10 cellular contexts compared by ENCODE assay signal in genomic region chr6:42140051-42140450, GRCh38. TPM values are rescaled to one million over a fixed set of nuclear protein-coding genes. Genes with fewer than 3 reads are reported as not detected.
DNase-seq lines count a peak whose midpoint lies in the region; ATAC-seq, FAIRE-seq and TF ChIP-seq lines count a peak whose summit lies in the region.
"Had no signal": no experiment of that assay in that cellular context is flagged by ENCODE, and none has a peak within 500 bp of the region (broad histone marks: within the 10 kb centered on the region; RNA-seq: fewer than 3 reads in every experiment).

No MANE protein-coding gene starts in this region.

- H3K27me3 ChIP-seq in BLaER1 treated with 17β-estradiol and CSF1 and Interleukin-3, amounts not matched to agents 10 nM and 100 nM = peaks cover 37 to 53% (median 46%) of the 10 kb centered on the region in 11 experiments
- H3K27me3 ChIP-seq in MG63 (no peaks in the 10 kb centered on the region), K562 (ENCODE audit: control insufficient read depth in 2 of 2, insufficient read depth in 2 of 2, low read length in 2 of 2) (no peaks in the 10 kb centered on the region), muscle layer of duodenum (ENCODE audit: low read depth, low read length) (no peaks in the 10 kb centered on the region)

- intact Hi-C loops in K562 (cut with micrococcal nuclease) = no loop called here

- ATAC-seq in K562 = no peak
- no peak for ATAC-seq in GM21367 (IDR thresholded peaks at IDR 0.05; ENCODE audit: unreplicated experiment)
- no peak for ATAC-seq in HG03432 (IDR thresholded peaks at IDR 0.05; ENCODE audit: unreplicated experiment)

- DNase-seq in MG63 (peak; percentile 32), K562 (ENCODE audit: extremely low read depth in 1 of 4, low spot score in 3 of 4) (no peak), mesenteric fat pad (ENCODE audit: low spot score) (no peak), D341Med (ENCODE audit: low spot score) (no peak)

- in situ Hi-C loops in K562 (cut with MboI) = no loop called here

- H3K9me1 ChIP-seq in K562 (ENCODE audit: control insufficient read depth, insufficient read depth, low read length) = no peaks in the 10 kb centered on the region

- POLR2A ChIA-PET in K562 (lab: Yijun Ruan, JAX) = interaction anchor here (0.9 to 2.2 kb wide), 2 partner anchors 11 to 33 kb away, joined by 3 to 18 read pairs; no protein-coding TSS in a partner anchor

- no peaks in the 10 kb centered on the region for H3K79me2 ChIP-seq in K562 (ENCODE audit: control insufficient read depth, insufficient read depth, low read length)

- H3K4me3 ChIP-seq in BLaER1 treated with 17β-estradiol and CSF1 and Interleukin-3, amounts not matched to agents 10 nM and 100 nM = no peak overlapping the region
- no peak overlapping the region for H3K4me3 ChIP-seq in MG63
- H3K4me3 ChIP-seq in K562 = no peak overlapping the region
- H3K4me3 ChIP-seq in muscle layer of duodenum (ENCODE audit: low read depth in 1 of 2, low read length in 2 of 2) = peak overlapping the region in 1 of 2 donors; percentile 63

- H4K20me1 ChIP-seq in BLaER1 treated with 17β-estradiol and CSF1 and Interleukin-3, amounts not matched to agents 10 nM and 100 nM = peaks cover 0 to 16% (median 0%) of the 10 kb centered on the region in 11 experiments; a peak in 3 of 22 replicates
- H4K20me1 ChIP-seq in K562 (replicated peaks; ENCODE audit: control insufficient read depth, insufficient read depth, low read length) = no peaks in the 10 kb centered on the region

- peak overlapping the region; percentile 7 to 64 (median 34); a peak in 18 of 22 replicates for H3K4me2 ChIP-seq in BLaER1 treated with 17β-estradiol and CSF1 and Interleukin-3, amounts not matched to agents 10 nM and 100 nM
- H3K4me2 ChIP-seq in K562 (ENCODE audit: insufficient read depth, low read length) = no peak overlapping the region

- 56% methylated on average over 5 of the region's 5 CpGs for WGBS in K562 (ENCODE audit: insufficient coverage, low coverage, missing lambda C conversion rate)

- BruUV-seq in K562 (replicated peaks; lab: Mats Ljungman, UMichigan) = no TSS peak

- no peak for TF ChIP-seq RAD21 in K562 (CRISPR knock-in tag; conservative IDR thresholded peaks at IDR 0.05 in 1 of 2, IDR thresholded peaks at IDR 0.05 in 1 of 2)

- TF ChIP-seq EP300 in K562 (IDR thresholded peaks at IDR 0.05; ENCODE audit: low read length) = no peak

- CTCF ChIA-PET in K562 (lab: Yijun Ruan, JAX; ENCODE audit: low intra/inter-chr PET ratio) = no interaction called here

- no peak for TF ChIP-seq POLR2A in K562 (conservative IDR thresholded peaks at IDR 0.05)

- H3K27ac ChIP-seq in BLaER1 treated with 17β-estradiol and CSF1 and Interleukin-3, amounts not matched to agents 10 nM and 100 nM = no peak overlapping the region
- H3K27ac ChIP-seq in K562 (ENCODE audit: extremely low read depth, low read depth, low read length) (no peak overlapping the region), muscle layer of duodenum (ENCODE audit: low read length) (peak overlapping the region; percentile 88)

- peaks cover 26 to 35% (median 31%) of the 10 kb centered on the region in 10 experiments for H3K4me1 ChIP-seq in BLaER1 treated with 17β-estradiol and CSF1 and Interleukin-3, amounts not matched to agents 10 nM and 100 nM
- H3K4me1 ChIP-seq in K562 (replicated peaks in 1 of 2; ENCODE audit: control insufficient read depth in 2 of 2, insufficient read depth in 2 of 2, low read length in 2 of 2) (peaks cover 34 to 50% of the 10 kb centered on the region in 2 experiments), muscle layer of duodenum (ENCODE audit: control insufficient read depth in 1 of 2, insufficient read depth in 2 of 2, low read length in 2 of 2) (peaks cover 0 to 5% of the 10 kb centered on the region in 2 donors)

- 0 out of 2 replicates have a peak overlapping the region, but pooled peaks have one; percentile 5 for H2AFZ ChIP-seq in K562 (ENCODE audit: low read depth, low read length)

- no peaks in the 10 kb centered on the region for H3K9me3 ChIP-seq in BLaER1 treated with 17β-estradiol and CSF1 and Interleukin-3, amounts not matched to agents 10 nM and 100 nM (replicated peaks in 1 of 11)
- H3K9me3 ChIP-seq in MG63 (no peaks in the 10 kb centered on the region), K562 (replicated peaks; ENCODE audit: control insufficient read depth, insufficient read depth, low read depth, low read length) (no peaks in the 10 kb centered on the region), muscle layer of duodenum (ENCODE audit: control insufficient read depth in 1 of 2, low read length in 2 of 2) (no peaks in the 10 kb centered on the region)

- no peak for TF ChIP-seq CTCF in K562 (IDR thresholded peaks at IDR 0.05 in 2 of 3, conservative IDR thresholded peaks at IDR 0.05 in 1 of 3; ENCODE audit: insufficient read depth in 2 of 3, low read depth in 1 of 3, low read length in 3 of 3)

- H3K9ac ChIP-seq in BLaER1 treated with 17β-estradiol and CSF1 and Interleukin-3, amounts not matched to agents 10 nM and 100 nM = no peak overlapping the region
- peak overlapping the region in 1 of 2 experiments; percentile 77; a peak in 2 of 4 replicates for H3K9ac ChIP-seq in K562 (ENCODE audit: insufficient read depth in 1 of 2, low read depth in 2 of 2, low read length in 2 of 2)

- no peaks in the 10 kb centered on the region for H3K36me3 ChIP-seq in BLaER1 treated with 17β-estradiol and CSF1 and Interleukin-3, amounts not matched to agents 10 nM and 100 nM
- H3K36me3 ChIP-seq in MG63 (no peaks in the 10 kb centered on the region), K562 (ENCODE audit: control insufficient read depth, insufficient read depth, low read length) (no peaks in the 10 kb centered on the region), muscle layer of duodenum (ENCODE audit: control insufficient read depth in 1 of 2, insufficient read depth in 2 of 2, low read length in 2 of 2) (no peaks in the 10 kb centered on the region)

- FAIRE-seq in K562 (lab: Jason Lieb, UNC) = peak; percentile 6
- FAIRE-seq: RCC 7860 had no signal

RNA-seq across cellular contexts. Expression of gene C6orf132, which starts 2.4 kb away (rescaled TPM):
- total RNA-seq in MG63 (2014; rRNA removed; shearing (Covaris generic); ENCODE audit: low replicate concordance) = 0.07 and 0.17 TPM in 2 replicates
- 1.0 and 1.2 TPM in 2 replicates for total RNA-seq in K562 (2011; cell fraction: chromatin; rRNA removed; ENCODE audit: low replicate concordance)
- 0.53 and 1.0 TPM in 2 replicates for total RNA-seq in K562 (2011; cell fraction: nucleolus; rRNA removed)
- 1.0 and 2.0 TPM in 2 replicates for total RNA-seq in K562 (2011; cell fraction: nucleoplasm; rRNA removed)
- total RNA-seq in K562 (2014; rRNA removed) (0.14 and 0.20 TPM in 2 replicates), K562 (2014; rRNA removed; fragmentation: Illumina TruSeq; extraction: Trizol) (0.16 and 0.18 TPM in 2 replicates), K562 (2015; rRNA removed; fragmentation: Illumina TruSeq; extraction: Trizol) (0.08 and 0.11 TPM in 2 replicates), K562 (2021) (0.22 and 0.35 TPM in 2 replicates), mesenteric fat pad (1.3 TPM)
- polyA plus RNA-seq in K562 (2011; rRNA removed) (0.20 and 0.21 TPM in 2 replicates), K562 (2014; fragmentation: Illumina TruSeq; extraction: Trizol) (0.10 TPM in 2 replicates), K562 (2014; fragmentation: Nextera tagmentation; extraction: Ambion mirVana) (under 1 TPM; 0.06 to 0.08 TPM), K562 (2014; rRNA removed) (0.16 and 0.26 TPM in 2 replicates)
- polyA plus RNA-seq in K562 (2011; cell fraction: cytosol; rRNA removed) = 0.16 and 0.25 TPM in 2 replicates
- 0.20 and 0.33 TPM in 2 replicates for polyA plus RNA-seq in K562 (2011; cell fraction: nucleus; rRNA removed)
- polyA plus RNA-seq in K562 (2012) = 0.21 and 0.35 TPM in 2 replicates
- 0.51 and 0.67 TPM in 2 replicates for polyA minus RNA-seq in K562 (2011; rRNA and poly(A)+ RNA removed)
- 0.19 TPM in 1 of 2 replicates, not detected in the other for polyA minus RNA-seq in K562 (2011; cell fraction: cytosol; rRNA and poly(A)+ RNA removed)
- polyA minus RNA-seq in K562 (2011; cell fraction: nucleus; rRNA and poly(A)+ RNA removed) = 0.40 and 0.44 TPM in 2 replicates
- total RNA-seq: Daoy had no signal

RNA-seq across cellular contexts. Expression of gene GUCA1A, which starts 33.1 kb away (rescaled TPM):
- total RNA-seq in MG63 (2014; rRNA removed; shearing (Covaris generic); ENCODE audit: low replicate concordance) = not detected in 2 replicates
- total RNA-seq in K562 (2011; cell fraction: chromatin; rRNA removed; ENCODE audit: low replicate concordance) = not detected in 2 replicates
- not detected in 2 replicates for total RNA-seq in K562 (2011; cell fraction: nucleolus; rRNA removed)
- total RNA-seq in K562 (2011; cell fraction: nucleoplasm; rRNA removed) = not detected in 2 replicates
- total RNA-seq in K562 (2014; rRNA removed) (not detected in 2 replicates), K562 (2014; rRNA removed; fragmentation: Illumina TruSeq; extraction: Trizol) (not detected in 2 replicates), K562 (2015; rRNA removed; fragmentation: Illumina TruSeq; extraction: Trizol) (not detected in 2 replicates), K562 (2021) (not detected in 2 replicates), mesenteric fat pad (not detected)
- polyA plus RNA-seq in K562 (2011; rRNA removed) (not detected in 2 replicates), K562 (2014; fragmentation: Illumina TruSeq; extraction: Trizol) (not detected in 2 replicates), K562 (2014; fragmentation: Nextera tagmentation; extraction: Ambion mirVana) (not detected), K562 (2014; rRNA removed) (not detected in 2 replicates)
- not detected in 2 replicates for polyA plus RNA-seq in K562 (2011; cell fraction: cytosol; rRNA removed)
- not detected in 2 replicates for polyA plus RNA-seq in K562 (2011; cell fraction: nucleus; rRNA removed)
- polyA plus RNA-seq in K562 (2012) = not detected in 2 replicates
- polyA minus RNA-seq in K562 (2011; rRNA and poly(A)+ RNA removed) = not detected in 2 replicates
- polyA minus RNA-seq in K562 (2011; cell fraction: cytosol; rRNA and poly(A)+ RNA removed) = not detected in 2 replicates
- not detected in 2 replicates for polyA minus RNA-seq in K562 (2011; cell fraction: nucleus; rRNA and poly(A)+ RNA removed)
- total RNA-seq: Daoy had no signal

RNA-seq across cellular contexts. Expression of gene GUCA1B, which starts 54.7 kb away (rescaled TPM):
- not detected in 2 replicates for total RNA-seq in MG63 (2014; rRNA removed; shearing (Covaris generic); ENCODE audit: low replicate concordance)
- 3.9 and 6.5 TPM in 2 replicates for total RNA-seq in K562 (2011; cell fraction: chromatin; rRNA removed; ENCODE audit: low replicate concordance)
- 3.2 and 3.3 TPM in 2 replicates for total RNA-seq in K562 (2011; cell fraction: nucleolus; rRNA removed)
- 5.9 and 7.7 TPM in 2 replicates for total RNA-seq in K562 (2011; cell fraction: nucleoplasm; rRNA removed)
- 0.20 and 0.23 TPM in 2 replicates for total RNA-seq in K562 (2014; rRNA removed)
- total RNA-seq in K562 (2014; rRNA removed; fragmentation: Illumina TruSeq; extraction: Trizol) = 0.69 and 0.77 TPM in 2 replicates
- total RNA-seq in K562 (2015; rRNA removed; fragmentation: Illumina TruSeq; extraction: Trizol) = 0.34 and 0.51 TPM in 2 replicates
- 0.92 and 0.95 TPM in 2 replicates for total RNA-seq in K562 (2021)
- polyA plus RNA-seq in K562 (2011; rRNA removed) = 0.54 and 1.7 TPM in 2 replicates
- 0.19 and 1.4 TPM in 2 replicates for polyA plus RNA-seq in K562 (2011; cell fraction: cytosol; rRNA removed)
- 2.5 and 3.8 TPM in 2 replicates for polyA plus RNA-seq in K562 (2011; cell fraction: nucleus; rRNA removed)
- polyA plus RNA-seq in K562 (2012) = 0.40 and 1.4 TPM in 2 replicates
- polyA plus RNA-seq in K562 (2014; fragmentation: Illumina TruSeq; extraction: Trizol) = 0.43 and 0.48 TPM in 2 replicates
- not detected for polyA plus RNA-seq in K562 (2014; fragmentation: Nextera tagmentation; extraction: Ambion mirVana)
- 0.21 TPM in 1 of 2 replicates, not detected in the other for polyA plus RNA-seq in K562 (2014; rRNA removed)
- polyA minus RNA-seq in K562 (2011; rRNA and poly(A)+ RNA removed) = 0.60 and 1.3 TPM in 2 replicates
- not detected in 2 replicates for polyA minus RNA-seq in K562 (2011; cell fraction: cytosol; rRNA and poly(A)+ RNA removed)
- 0.54 and 1.7 TPM in 2 replicates for polyA minus RNA-seq in K562 (2011; cell fraction: nucleus; rRNA and poly(A)+ RNA removed)
- total RNA-seq in mesenteric fat pad = 0.71 TPM
